ENCODE assay signal across 9 cellular contexts in the genomic region with DNA sequence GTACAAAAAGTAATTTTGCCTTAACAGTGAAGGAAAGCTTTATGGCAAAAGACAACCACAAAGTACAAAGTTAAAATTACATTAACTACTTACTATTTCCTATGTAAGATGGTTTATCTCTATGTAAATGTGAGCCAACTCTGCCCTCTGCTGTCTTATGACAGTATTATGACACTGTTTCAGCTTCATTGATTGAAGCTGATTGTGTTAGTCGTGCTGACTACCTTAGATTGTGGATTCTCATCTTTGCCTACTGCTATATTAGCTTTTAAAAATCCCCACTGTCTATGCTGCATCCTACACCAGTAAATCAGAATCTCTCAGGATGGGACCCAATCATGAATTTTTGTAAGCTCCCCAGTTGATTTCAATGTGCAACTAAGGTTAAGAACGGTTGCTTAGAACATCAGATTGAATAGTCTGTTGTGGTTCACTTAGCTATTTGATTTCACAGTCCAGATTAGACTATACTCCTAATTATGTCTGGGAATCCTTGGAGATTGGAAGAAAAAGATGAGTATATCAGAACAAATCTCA. TPM values are rescaled to one million over a fixed set of nuclear protein-coding genes. Genes with fewer than 3 reads are reported as not detected.
DNase-seq lines count a peak whose midpoint lies in the region; ATAC-seq and TF ChIP-seq lines count a peak whose summit lies in the region.
"Had no signal": no experiment of that assay in that cellular context is flagged by ENCODE, and none has a peak within 500 bp of the region (broad histone marks: within the 10 kb centered on the region; RNA-seq: fewer than 3 reads in every experiment).

No MANE protein-coding gene starts in this region.

- no peaks in the 10 kb centered on the region for H3K36me3 ChIP-seq in CD4-positive, CD25-positive, alpha-beta regulatory T cell (ENCODE audit: control insufficient read depth, insufficient read depth, low read length)
- H3K36me3 ChIP-seq in esophagus squamous epithelium = no peaks in the 10 kb centered on the region

- no peaks in the 10 kb centered on the region for H3K36me3 Mint-ChIP-seq in CD4-positive, CD25-positive, alpha-beta regulatory T cell
- H3K36me3 Mint-ChIP-seq in T-helper 17 cell (ENCODE audit: low read depth) = no peaks in the 10 kb centered on the region
- H3K36me3 Mint-ChIP-seq in neural crest cell (ENCODE audit: low read depth) = no peaks in the 10 kb centered on the region

- TF ChIP-seq CTCF in GM12873 (IDR thresholded peaks at IDR 0.05; ENCODE audit: insufficient read depth, low read depth, low read length, missing control alignments) (peak; percentile 56), esophagus squamous epithelium (IDR thresholded peaks at IDR 0.05) (peak in 5 of 6 experiments; percentile 33 to 74 (median 56)), neural crest cell (conservative IDR thresholded peaks at IDR 0.05) (peak; percentile 79)

- H3K9me3 Mint-ChIP-seq in CD4-positive, CD25-positive, alpha-beta regulatory T cell = no peaks in the 10 kb centered on the region
- no peaks in the 10 kb centered on the region for H3K9me3 Mint-ChIP-seq in neural crest cell

- peaks cover 11% of the 10 kb centered on the region for H3K27me3 ChIP-seq in CD4-positive, CD25-positive, alpha-beta regulatory T cell (ENCODE audit: control insufficient read depth, insufficient read depth, low read length)
- H3K27me3 ChIP-seq in esophagus squamous epithelium = peaks cover 0 to 41% (median 2%) of the 10 kb centered on the region in 4 donors

- H3K4me1 ChIP-seq in CD4-positive, CD25-positive, alpha-beta regulatory T cell (ENCODE audit: control insufficient read depth, insufficient read depth, low read length, poor library complexity, severe bottlenecking) = no peaks in the 10 kb centered on the region
- no peaks in the 10 kb centered on the region for H3K4me1 ChIP-seq in esophagus squamous epithelium

- no peak overlapping the region for H3K27ac Mint-ChIP-seq in CD4-positive, CD25-positive, alpha-beta regulatory T cell
- H3K27ac Mint-ChIP-seq in T-helper 17 cell = no peak overlapping the region
- no peak overlapping the region for H3K27ac Mint-ChIP-seq in neural crest cell (ENCODE audit: unreplicated experiment)

- H3K9me3 ChIP-seq in CD4-positive, CD25-positive, alpha-beta regulatory T cell (ENCODE audit: control insufficient read depth in 2 of 2, low read length in 2 of 2) = no peaks in the 10 kb centered on the region
- no peaks in the 10 kb centered on the region for H3K9me3 ChIP-seq in T-helper 17 cell (ENCODE audit: control insufficient read depth, low read length, poor library complexity, severe bottlenecking)
- no peaks in the 10 kb centered on the region for H3K9me3 ChIP-seq in esophagus squamous epithelium

- H3K4me3 Mint-ChIP-seq in CD4-positive, CD25-positive, alpha-beta regulatory T cell = no peak overlapping the region
- H3K4me3 Mint-ChIP-seq in T-helper 17 cell (no peak overlapping the region), neural crest cell (no peak overlapping the region)

- H3K27ac ChIP-seq in CD4-positive, CD25-positive, alpha-beta regulatory T cell (ENCODE audit: insufficient read depth, low read length, poor library complexity, severe bottlenecking) = no peak overlapping the region
- no peak overlapping the region for H3K27ac ChIP-seq in esophagus squamous epithelium

- peak; percentile 79 to 87 for ATAC-seq in CD4-positive, CD25-positive, alpha-beta regulatory T cell (ENCODE audit: low read depth in 2 of 2)
- ATAC-seq in T-helper 17 cell (peak; percentile 96), HG02623 (IDR thresholded peaks at IDR 0.05; ENCODE audit: unreplicated experiment) (no peak), HG03354 (IDR thresholded peaks at IDR 0.05; ENCODE audit: poor library complexity, severe bottlenecking, unreplicated experiment) (no peak)

- H3K4me3 ChIP-seq in CD4-positive, CD25-positive, alpha-beta regulatory T cell (ENCODE audit: low read depth, low read length) = no peak overlapping the region
- H3K4me3 ChIP-seq in esophagus squamous epithelium = no peak overlapping the region

- intact Hi-C loops in esophagus squamous epithelium (cut with DNase I) = no loop called here

- peaks cover 0 to 6% (median 3%) of the 10 kb centered on the region in 4 donors for H3K4me1 Mint-ChIP-seq in CD4-positive, CD25-positive, alpha-beta regulatory T cell
- peaks cover 3% of the 10 kb centered on the region for H3K4me1 Mint-ChIP-seq in T-helper 17 cell
- H3K4me1 Mint-ChIP-seq in neural crest cell = no peaks in the 10 kb centered on the region

- no peak for TF ChIP-seq POLR2A in esophagus squamous epithelium (IDR thresholded peaks at IDR 0.05)

- DNase-seq in CD4-positive, CD25-positive, alpha-beta regulatory T cell = peak; percentile 30 to 78 (median 59)
- DNase-seq in NCI-H146 treated with DMSO at 0.1 percent for 48 hours (lab: John Stamatoyannopoulos, UW; ENCODE audit: unreplicated experiment) (peak; percentile 27), T-helper 17 cell (peak in 1 of 3 donors; percentile 15), esophagus squamous epithelium (lab: John Stamatoyannopoulos, UW) (no peak), neural crest cell (ENCODE audit: low read depth, low spot score) (no peak)

- H3K27me3 Mint-ChIP-seq in CD4-positive, CD25-positive, alpha-beta regulatory T cell = peaks cover 21% of the 10 kb centered on the region
- H3K27me3 Mint-ChIP-seq in T-helper 17 cell = peaks cover 22% of the 10 kb centered on the region
- peaks cover 49% of the 10 kb centered on the region for H3K27me3 Mint-ChIP-seq in neural crest cell (ENCODE audit: low read depth)

- 50% methylated on average over 2 of the region's 2 CpGs for WGBS in esophagus squamous epithelium, 2 donors

RNA-seq across cellular contexts. Expression of gene SPTB, which starts 12.2 kb away (rescaled TPM):
- 0.91 TPM for total RNA-seq in CD4-positive, CD25-positive, alpha-beta regulatory T cell
- under 1 TPM in 3 of 4 donors, not detected in 1; 0.11 to 0.24 (median 0.23) TPM for polyA plus RNA-seq in CD4-positive, CD25-positive, alpha-beta regulatory T cell
- 1 to 10 TPM in 1 of 2 donors, under 1 TPM in 1; 0.40 to 8.4 TPM for total RNA-seq in T-helper 17 cell
- total RNA-seq in esophagus squamous epithelium = 1 to 10 TPM in 2 of 4 donors, under 1 TPM in 2; 0.13 to 3.8 (median 1.5) TPM
- total RNA-seq in neural crest cell = 0.16 and 0.18 TPM in 2 replicates
- total RNA-seq: T-helper 1 cell treated with Interleukin-12 subunit alpha and Interleukin-12 subunit beta and Interleukin-4 antibody, amounts not matched to agents 30 ng/mL and 1 ng/mL, for 36 hours had no signal

RNA-seq across cellular contexts. Expression of gene CHURC1, which starts 22.3 kb away (rescaled TPM):
- total RNA-seq in CD4-positive, CD25-positive, alpha-beta regulatory T cell = 95.3 TPM
- polyA plus RNA-seq in CD4-positive, CD25-positive, alpha-beta regulatory T cell = 100 to 1,000 TPM; 171 to 228 (median 188) TPM
- total RNA-seq in T-helper 17 cell = 10 to 100 TPM; 69.5 to 78.3 TPM
- 10 to 100 TPM; 28.9 to 74.7 (median 56.0) TPM for total RNA-seq in esophagus squamous epithelium
- total RNA-seq in neural crest cell = 33.1 and 34.4 TPM in 2 replicates

RNA-seq across cellular contexts. Expression of gene GPX2, which starts 50.6 kb away (rescaled TPM):
- not detected for total RNA-seq in CD4-positive, CD25-positive, alpha-beta regulatory T cell
- under 1 TPM in 2 of 4 donors, not detected in 2; 0.54 to 0.94 TPM for polyA plus RNA-seq in CD4-positive, CD25-positive, alpha-beta regulatory T cell
- total RNA-seq in T-helper 17 cell (not detected), esophagus squamous epithelium (100 to 1,000 TPM in 3 of 4 donors, 10 to 100 TPM in 1; 97.1 to 273 (median 191) TPM), neural crest cell (not detected in 2 replicates)
- total RNA-seq: T-helper 1 cell treated with Interleukin-12 subunit alpha and Interleukin-12 subunit beta and Interleukin-4 antibody, amounts not matched to agents 30 ng/mL and 1 ng/mL, for 36 hours had no signal

Comparison
In these comparisons a context has a peak if more than half of its experiments do, and no peak if none do; other contexts are left out.
1. ATAC-seq: peak in CD4-positive, CD25-positive, alpha-beta regulatory T cell (2 of 2) and T-helper 17 cell (single experiment); none in HG02623 (single experiment) and HG03354 (single experiment).
2. DNase-seq: peak in CD4-positive, CD25-positive, alpha-beta regulatory T cell (3 of 3) and NCI-H146 treated with DMSO at 0.1 percent for 48 hours (single experiment); none in esophagus squamous epithelium (single experiment) and neural crest cell (single experiment).
3. RNA of gene GPX2, which starts 50.6 kb away (total RNA-seq): 97.1 to 273 TPM in esophagus squamous epithelium; not detected in CD4-positive, CD25-positive, alpha-beta regulatory T cell (single experiment), not detected in neural crest cell and not detected in T-helper 17 cell; every median in the first group is over 10 times any median in the second.
4. Peak in every context shown above with its lines, with median percentiles within 50 percentile points of each other: CTCF ChIP-seq.